Comparison of ENCODE assay signal across 2 cellular contexts in genomic region chr6:160063771-160064413, GRCh38.
TF ChIP-seq lines count a peak whose summit lies in the region.

No MANE protein-coding gene starts in this region.

TF ChIP-seq in liver, 16 proteins besides CTCF, POLR2A, EP300 and RAD21:
- TF ChIP-seq HNF4G (IDR thresholded peaks at IDR 0.05) = no peak
- no peak for TF ChIP-seq RXRA (IDR thresholded peaks at IDR 0.05)
- no peak for TF ChIP-seq MAX (IDR thresholded peaks at IDR 0.05)
- no peak for TF ChIP-seq TAF1 (conservative IDR thresholded peaks at IDR 0.05)
- TF ChIP-seq, protein P1, sequence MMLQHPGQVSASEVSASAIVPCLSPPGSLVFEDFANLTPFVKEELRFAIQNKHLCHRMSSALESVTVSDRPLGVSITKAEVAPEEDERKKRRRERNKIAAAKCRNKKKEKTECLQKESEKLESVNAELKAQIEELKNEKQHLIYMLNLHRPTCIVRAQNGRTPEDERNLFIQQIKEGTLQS (IDR thresholded peaks at IDR 0.05) = no peak
- TF ChIP-seq YY1 (IDR thresholded peaks at IDR 0.05) = no peak
- no peak for TF ChIP-seq GABPA (IDR thresholded peaks at IDR 0.05 in 1 of 2, conservative IDR thresholded peaks at IDR 0.05 in 1 of 2)
- no peak for TF ChIP-seq SP1 (IDR thresholded peaks at IDR 0.05)
- no peak for TF ChIP-seq EGR1 (IDR thresholded peaks at IDR 0.05; ENCODE audit: low read depth in 2 of 2)
- TF ChIP-seq, protein P2, sequence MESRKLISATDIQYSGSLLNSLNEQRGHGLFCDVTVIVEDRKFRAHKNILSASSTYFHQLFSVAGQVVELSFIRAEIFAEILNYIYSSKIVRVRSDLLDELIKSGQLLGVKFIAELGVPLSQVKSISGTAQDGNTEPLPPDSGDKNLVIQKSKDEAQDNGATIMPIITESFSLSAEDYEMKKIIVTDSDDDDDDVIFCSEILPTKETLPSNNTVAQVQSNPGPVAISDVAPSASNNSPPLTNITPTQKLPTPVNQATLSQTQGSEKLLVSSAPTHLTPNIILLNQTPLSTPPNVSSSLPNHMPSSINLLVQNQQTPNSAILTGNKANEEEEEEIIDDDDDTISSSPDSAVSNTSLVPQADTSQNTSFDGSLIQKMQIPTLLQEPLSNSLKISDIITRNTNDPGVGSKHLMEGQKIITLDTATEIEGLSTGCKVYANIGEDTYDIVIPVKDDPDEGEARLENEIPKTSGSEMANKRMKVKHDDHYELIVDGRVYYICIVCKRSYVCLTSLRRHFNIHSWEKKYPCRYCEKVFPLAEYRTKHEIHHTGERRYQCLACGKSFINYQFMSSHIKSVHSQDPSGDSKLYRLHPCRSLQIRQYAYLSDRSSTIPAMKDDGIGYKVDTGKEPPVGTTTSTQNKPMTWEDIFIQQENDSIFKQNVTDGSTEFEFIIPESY (IDR thresholded peaks at IDR 0.05) = no peak
- no peak for TF ChIP-seq FOXA1 (IDR thresholded peaks at IDR 0.05)
- no peak for TF ChIP-seq FOXA2 (IDR thresholded peaks at IDR 0.05)

TF ChIP-seq in HepG2, 621 proteins besides CTCF, POLR2A, EP300 and RAD21:
- TF ChIP-seq LCORL (IDR thresholded peaks at IDR 0.05) (no peak), LCORL (CRISPR knock-in tag; IDR thresholded peaks at IDR 0.05) (no peak), ZBTB3 (CRISPR knock-in tag; IDR thresholded peaks at IDR 0.05; ENCODE audit: borderline replicate concordance, low read depth) (no peak)
